Comparison of ENCODE assay signal across 9 cellular contexts in genomic region chr14:54025661-54026060, GRCh38.
A peak's percentile ranks its signal among the peaks of the same experiment; 100 is the strongest.
DNase-seq lines count a peak whose midpoint lies in the region; ATAC-seq, FAIRE-seq and TF ChIP-seq lines count a peak whose summit lies in the region.
"Had no signal": no experiment of that assay in that cellular context is flagged by ENCODE, and none has a peak within 500 bp of the region (broad histone marks: within the 10 kb centered on the region; RNA-seq: fewer than 3 reads in every experiment).

No MANE protein-coding gene starts in this region.

- no peak for TF ChIP-seq POLR2A in H54 (IDR thresholded peaks at IDR 0.05; ENCODE audit: low read depth, low read length)

- ATAC-seq in GM21825 (IDR thresholded peaks at IDR 0.05; ENCODE audit: unreplicated experiment) (no peak), HG02870 (IDR thresholded peaks at IDR 0.05; ENCODE audit: unreplicated experiment) (no peak)

- TF ChIP-seq CTCF in LNCaP clone FGC (IDR thresholded peaks at IDR 0.05; ENCODE audit: control insufficient read depth, extremely low read depth, insufficient read depth) (peak; percentile 56), choroid plexus epithelial cell (conservative IDR thresholded peaks at IDR 0.05; ENCODE audit: low read depth, low read length) (peak; percentile 54)

- no peak overlapping the region for H3K4me3 ChIP-seq in LNCaP clone FGC (ENCODE audit: low read depth, low read length)
- H3K4me3 ChIP-seq in choroid plexus epithelial cell (ENCODE audit: low read depth, low read length) = no peak overlapping the region

- no peak for FAIRE-seq in H54 (lab: Jason Lieb, UNC)

- DNase-seq in EL (peak; percentile 50), LNCaP clone FGC (ENCODE audit: low read depth) (peak; percentile 14), choroid plexus epithelial cell (ENCODE audit: low read depth) (peak; percentile 50), myocyte (ENCODE audit: low read depth) (peak; percentile 42), retina (no peak), H54 (ENCODE audit: insufficient read length, low spot score) (no peak)
- DNase-seq: activated naive CD8-positive, alpha-beta T cell treated with anti-CD3 and anti-CD28 coated beads, Interleukin-2, amount 10 ng/mL, durations not matched to agents 7 days and 5 days had no signal

Comparison
In these comparisons a context has a peak if more than half of its experiments do, and no peak if none do; other contexts are left out.
1. DNase-seq: peak in EL (single experiment), LNCaP clone FGC (single experiment), choroid plexus epithelial cell (single experiment) and myocyte (single experiment); none in retina (single experiment) and H54 (single experiment).